8 cellular contexts compared by ENCODE assay signal in the genomic region with DNA sequence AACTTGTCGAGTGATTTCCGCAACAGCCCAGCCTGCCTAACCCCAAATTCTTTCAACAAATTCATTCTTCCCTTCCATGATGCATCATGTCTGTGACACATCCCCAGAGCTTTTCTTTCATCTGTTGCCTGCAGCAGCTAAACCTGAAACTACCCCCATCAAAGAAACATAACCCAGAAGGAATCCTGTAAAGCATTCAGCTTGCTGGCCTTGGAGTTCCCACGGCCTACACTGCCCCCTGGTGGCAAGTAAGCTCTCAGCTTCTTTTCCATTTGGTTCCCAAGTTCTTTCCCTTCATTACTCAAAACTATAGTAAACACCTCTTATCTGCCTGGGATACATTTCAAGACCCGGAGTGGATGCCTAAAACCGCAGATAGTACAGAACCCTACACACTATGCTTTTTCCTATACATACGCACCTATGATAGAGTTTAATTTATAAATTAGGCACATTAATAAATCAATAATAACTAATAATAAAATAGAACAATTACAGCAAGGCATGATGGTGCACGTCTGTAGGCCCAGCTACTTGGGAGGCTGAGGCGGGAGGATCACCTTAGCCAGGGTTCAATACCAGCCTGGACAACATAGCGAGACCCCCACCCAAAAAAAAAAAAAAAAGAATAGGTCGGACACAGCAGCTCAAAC. TPM values are rescaled to one million over a fixed set of nuclear protein-coding genes. Genes with fewer than 3 reads are reported as not detected.
DNase-seq lines count a peak whose midpoint lies in the region; ATAC-seq and TF ChIP-seq lines count a peak whose summit lies in the region.

No MANE protein-coding gene starts in this region.

- H3K27ac Mint-ChIP-seq in Caco-2 (ENCODE audit: unreplicated experiment), result peak overlapping the region; percentile 35
- H3K27ac Mint-ChIP-seq in naive thymus-derived CD4-positive, alpha-beta T cell, result peak overlapping the region in 8 of 9 donors; percentile 10 to 87 (median 65)
- no peak overlapping the region for H3K27ac Mint-ChIP-seq in stimulated activated naive B cell treated with anti-CD40 and anti-IgM and Interleukin-4, amounts not matched to agents 10 μg/mL and 1 μg/mL and 100 μg/mL, for 72 hours

- H3K27me3 ChIP-seq in Caco-2 (replicated peaks; ENCODE audit: control insufficient read depth, insufficient read depth, low read length), result no peaks in the 10 kb centered on the region
- no peaks in the 10 kb centered on the region for H3K27me3 ChIP-seq in OCI-LY1 (ENCODE audit: insufficient read depth, low read length)
- no peaks in the 10 kb centered on the region for H3K27me3 ChIP-seq in naive thymus-derived CD4-positive, alpha-beta T cell (ENCODE audit: control insufficient read depth in 2 of 2, insufficient read depth in 2 of 2, low read length in 2 of 2)

- H2AFZ ChIP-seq in OCI-LY1 (ENCODE audit: low read length), result no peak overlapping the region

- H3K4me1 ChIP-seq in Caco-2 (peaks cover 12% of the 10 kb centered on the region), OCI-LY1 (ENCODE audit: insufficient read depth, low read length, severe bottlenecking) (peaks cover 14% of the 10 kb centered on the region)
- H3K4me1 ChIP-seq in naive thymus-derived CD4-positive, alpha-beta T cell (ENCODE audit: control insufficient read depth in 2 of 2, insufficient read depth in 2 of 2, low read length in 2 of 2), result peaks cover 4 to 5% of the 10 kb centered on the region in 2 donors

- no peaks in the 10 kb centered on the region for H3K79me2 ChIP-seq in OCI-LY1 (ENCODE audit: insufficient read depth, low read length)

- intact Hi-C loops in Caco-2 (cut with micrococcal nuclease; ENCODE audit: unreplicated experiment), result loop anchor here (1.0 kb wide), 3 partner anchors 15 to 86 kb away; partner anchors contain the start of gene PHLDB3
- intact Hi-C loops in naive thymus-derived CD4-positive, alpha-beta T cell (cut with micrococcal nuclease), result loop anchor here (1.0 to 10.0 kb wide), 7 partner anchors 15 to 312 kb away; partner anchors contain the start of genes PHLDB3 (in 2 of the 2), KCNN4 (in 1 of the 2) and PSG4 (in 1 of the 2)

- no TSS peak for BruUV-seq in Caco-2 (replicated peaks; lab: Mats Ljungman, UMichigan)

- peak; percentile 91 for TF ChIP-seq CTCF in Caco-2 (IDR thresholded peaks at IDR 0.05; ENCODE audit: insufficient read depth in 1 of 2, low read depth in 1 of 2, low read length in 1 of 2, severe bottlenecking in 1 of 2, unreplicated experiment in 1 of 2)
- peak; percentile 92 for TF ChIP-seq CTCF in OCI-LY1 (IDR thresholded peaks at IDR 0.05; ENCODE audit: low read length)

- H3K4me2 ChIP-seq in OCI-LY1 (ENCODE audit: low read length), result no peak overlapping the region

- no peaks in the 10 kb centered on the region for H3K9me2 ChIP-seq in OCI-LY1 (ENCODE audit: low read depth, low read length)

- peak overlapping the region; percentile 64 for H3K27ac ChIP-seq in OCI-LY1 (ENCODE audit: low read depth, low read length, poor library complexity, severe bottlenecking)
- no peak overlapping the region for H3K27ac ChIP-seq in naive thymus-derived CD4-positive, alpha-beta T cell (ENCODE audit: low read depth, low read length)

- no peak for TF ChIP-seq POLR2A in erythroblast (IDR thresholded peaks at IDR 0.05; ENCODE audit: low read length)

- H3K4me3 ChIP-seq in Caco-2 (ENCODE audit: low read depth, low read length), result no peak overlapping the region
- H3K4me3 ChIP-seq in Jurkat, Clone E6-1 (ENCODE audit: low read length), result no peak overlapping the region
- H3K4me3 ChIP-seq in OCI-LY1 (ENCODE audit: low read depth, low read length, poor library complexity, severe bottlenecking), result no peak overlapping the region
- H3K4me3 ChIP-seq in naive thymus-derived CD4-positive, alpha-beta T cell (ENCODE audit: low read length), result no peak overlapping the region

- H3K27me3 Mint-ChIP-seq in Caco-2 (ENCODE audit: insufficient read depth, unreplicated experiment), result no peaks in the 10 kb centered on the region
- H3K27me3 Mint-ChIP-seq in naive thymus-derived CD4-positive, alpha-beta T cell, result no peaks in the 10 kb centered on the region
- H3K27me3 Mint-ChIP-seq in stimulated activated naive B cell treated with anti-CD40 and anti-IgM and Interleukin-4, amounts not matched to agents 10 μg/mL and 1 μg/mL and 100 μg/mL, for 72 hours, result no peaks in the 10 kb centered on the region

- no peak overlapping the region for H3K9ac ChIP-seq in OCI-LY1 (ENCODE audit: low read length)

- H3K36me3 Mint-ChIP-seq in Caco-2 (ENCODE audit: insufficient read depth, unreplicated experiment), result peaks cover 30% of the 10 kb centered on the region
- H3K36me3 Mint-ChIP-seq in naive thymus-derived CD4-positive, alpha-beta T cell, result peaks cover 0 to 8% (median 4%) of the 10 kb centered on the region in 5 donors
- H3K36me3 Mint-ChIP-seq in stimulated activated naive B cell treated with anti-CD40 and anti-IgM and Interleukin-4, amounts not matched to agents 10 μg/mL and 1 μg/mL and 100 μg/mL, for 72 hours, result peaks cover 3 to 8% of the 10 kb centered on the region in 2 donors

- H3K9me3 ChIP-seq in Caco-2 (no peaks in the 10 kb centered on the region), OCI-LY1 (ENCODE audit: low read length) (no peaks in the 10 kb centered on the region)
- no peaks in the 10 kb centered on the region for H3K9me3 ChIP-seq in naive thymus-derived CD4-positive, alpha-beta T cell (ENCODE audit: control insufficient read depth in 2 of 3, low read length in 3 of 3)

- H3K4me1 Mint-ChIP-seq in Caco-2 (ENCODE audit: low read depth, unreplicated experiment), result peaks cover 14% of the 10 kb centered on the region
- peaks cover 9 to 23% (median 18%) of the 10 kb centered on the region in 7 donors for H3K4me1 Mint-ChIP-seq in naive thymus-derived CD4-positive, alpha-beta T cell
- peaks cover 7 to 18% of the 10 kb centered on the region in 2 donors for H3K4me1 Mint-ChIP-seq in stimulated activated naive B cell treated with anti-CD40 and anti-IgM and Interleukin-4, amounts not matched to agents 10 μg/mL and 1 μg/mL and 100 μg/mL, for 72 hours

- no peaks in the 10 kb centered on the region for H4K20me1 ChIP-seq in OCI-LY1 (ENCODE audit: insufficient read depth, low read length)

- H3K36me3 ChIP-seq in Caco-2 (ENCODE audit: control insufficient read depth, insufficient read depth, low read length) (no peaks in the 10 kb centered on the region; the same call in 1 of the 2 replicates), OCI-LY1 (ENCODE audit: insufficient read depth, low read length) (no peaks in the 10 kb centered on the region)
- peaks cover 0 to 3% (median 0%) of the 10 kb centered on the region in 3 experiments for H3K36me3 ChIP-seq in naive thymus-derived CD4-positive, alpha-beta T cell (ENCODE audit: control insufficient read depth in 2 of 3, insufficient read depth in 3 of 3, low read length in 3 of 3)

- H3K4me3 Mint-ChIP-seq in Caco-2 (ENCODE audit: unreplicated experiment), result no peak overlapping the region
- H3K4me3 Mint-ChIP-seq in naive thymus-derived CD4-positive, alpha-beta T cell, result peak overlapping the region in 8 of 10 donors; percentile 2 to 22 (median 6)
- H3K4me3 Mint-ChIP-seq in stimulated activated naive B cell treated with anti-CD40 and anti-IgM and Interleukin-4, amounts not matched to agents 10 μg/mL and 1 μg/mL and 100 μg/mL, for 72 hours, result peak overlapping the region in 1 of 2 donors; percentile 14

- peak; percentile 97 for ATAC-seq in naive thymus-derived CD4-positive, alpha-beta T cell
- ATAC-seq in stimulated activated naive B cell treated with anti-CD40 and anti-IgM and Interleukin-4, amounts not matched to agents 10 μg/mL and 1 μg/mL and 100 μg/mL, for 72 hours (replicated peaks), result peak; percentile 68 to 72
- ATAC-seq in GM18867 (IDR thresholded peaks at IDR 0.05; ENCODE audit: unreplicated experiment), result no peak

- peak; percentile 83 to 89 for DNase-seq in Caco-2
- DNase-seq in Jurkat, Clone E6-1 (ENCODE audit: low read depth, low spot score), result peak; percentile 76
- DNase-seq in activated T-cell treated with anti-CD3 and anti-CD28 coated beads for 1 hour (ENCODE audit: low read depth), result peak; percentile 76
- DNase-seq in erythroblast (lab: John Stamatoyannopoulos, UW), result peak; percentile 84 to 92
- DNase-seq in naive thymus-derived CD4-positive, alpha-beta T cell, result peak; percentile 64 to 85 (median 80)
- DNase-seq in stimulated activated naive B cell treated with anti-CD40 and anti-IgM and Interleukin-4, amounts not matched to agents 10 μg/mL and 1 μg/mL and 100 μg/mL, for 72 hours, result peak; percentile 50

- POLR2A ChIA-PET in Caco-2 (lab: Charles Lee), result interaction anchor here (0.6 to 1.4 kb wide), 3 partner anchors 15 to 73 kb away, joined by 4 to 8 read pairs (median 8); partner anchors contain the start of gene PHLDB3
- POLR2A ChIA-PET in naive thymus-derived CD4-positive, alpha-beta T cell (lab: Charles Lee), result interaction anchor here (1.0 to 2.1 kb wide), 10 partner anchors 11 to 87 kb away, joined by 3 to 36 read pairs (median 6); partner anchors contain the start of genes PHLDB3 and ZNF575

- CTCF ChIA-PET in Caco-2 (lab: Charles Lee), result interaction anchor here (0.6 to 2.5 kb wide), 19 partner anchors 9 to 485 kb away, joined by 3 to 181 read pairs (median 4); partner anchors contain the start of genes IRGQ, PHLDB3, ZNF575 and ZNF576
- CTCF ChIA-PET in naive thymus-derived CD4-positive, alpha-beta T cell (lab: Charles Lee), result interaction anchor here (0.6 to 11.4 kb wide), 22 partner anchors 9 to 130 kb away, joined by 3 to 250 read pairs (median 5); partner anchors contain the start of genes PHLDB3 and ZNF575

- no peaks in the 10 kb centered on the region for H3F3A ChIP-seq in OCI-LY1 (ENCODE audit: insufficient read depth, low read length)

- no peaks in the 10 kb centered on the region for H3K9me3 Mint-ChIP-seq in Caco-2 (ENCODE audit: unreplicated experiment)
- no peaks in the 10 kb centered on the region for H3K9me3 Mint-ChIP-seq in naive thymus-derived CD4-positive, alpha-beta T cell
- H3K9me3 Mint-ChIP-seq in stimulated activated naive B cell treated with anti-CD40 and anti-IgM and Interleukin-4, amounts not matched to agents 10 μg/mL and 1 μg/mL and 100 μg/mL, for 72 hours, result no peaks in the 10 kb centered on the region

RNA-seq across cellular contexts. Expression of gene ETHE1, which starts 7.4 kb away (rescaled TPM):
- total RNA-seq in Caco-2 (2022), result 39.6 and 42.5 TPM in 2 replicates
- 64.1 TPM for polyA plus RNA-seq in Jurkat, Clone E6-1 (2012; ENCODE audit: insufficient read depth, insufficient read length)
- 10 to 100 TPM; 20.3 to 58.6 (median 23.9) TPM for total RNA-seq in naive thymus-derived CD4-positive, alpha-beta T cell
- polyA plus RNA-seq in naive thymus-derived CD4-positive, alpha-beta T cell, result 10 to 100 TPM; 58.0 to 59.3 TPM

RNA-seq across cellular contexts. Expression of gene ZNF575, which starts 13.4 kb away (rescaled TPM):
- total RNA-seq in Caco-2 (2022), result 1.00 and 1.2 TPM in 2 replicates
- polyA plus RNA-seq in Jurkat, Clone E6-1 (2012; ENCODE audit: insufficient read depth, insufficient read length), result 8.7 TPM
- total RNA-seq in naive thymus-derived CD4-positive, alpha-beta T cell, result 10 to 100 TPM in 2 of 5 experiments, 1 to 10 TPM in 3; 4.5 to 10.7 (median 5.6) TPM
- polyA plus RNA-seq in naive thymus-derived CD4-positive, alpha-beta T cell, result 1 to 10 TPM; 2.7 to 3.5 TPM

RNA-seq across cellular contexts. Expression of gene PHLDB3, which starts 15.0 kb away (rescaled TPM):
- total RNA-seq in Caco-2 (2022), result 33.1 and 35.7 TPM in 2 replicates
- 15.7 TPM for polyA plus RNA-seq in Jurkat, Clone E6-1 (2012; ENCODE audit: insufficient read depth, insufficient read length)
- 10 to 100 TPM; 24.5 to 98.8 (median 43.3) TPM for total RNA-seq in naive thymus-derived CD4-positive, alpha-beta T cell
- polyA plus RNA-seq in naive thymus-derived CD4-positive, alpha-beta T cell, result 1 to 10 TPM; 4.5 to 6.5 TPM

RNA-seq across cellular contexts. Expression of gene LYPD3, which starts 54.2 kb away (rescaled TPM):
- total RNA-seq in Caco-2 (2022), result 1.3 and 2.2 TPM in 2 replicates
- 2.4 TPM for polyA plus RNA-seq in Jurkat, Clone E6-1 (2012; ENCODE audit: insufficient read depth, insufficient read length)
- total RNA-seq in naive thymus-derived CD4-positive, alpha-beta T cell, result 10 to 100 TPM in 1 of 5 experiments, 1 to 10 TPM in 4; 1.1 to 30.6 (median 6.1) TPM
- 1 to 10 TPM; 6.5 to 9.1 TPM for polyA plus RNA-seq in naive thymus-derived CD4-positive, alpha-beta T cell

RNA-seq across cellular contexts. Expression of gene XRCC1, which starts 55.8 kb away (rescaled TPM):
- total RNA-seq in Caco-2 (2022), result 40.7 and 44.5 TPM in 2 replicates
- 89.6 TPM for polyA plus RNA-seq in Jurkat, Clone E6-1 (2012; ENCODE audit: insufficient read depth, insufficient read length)
- total RNA-seq in naive thymus-derived CD4-positive, alpha-beta T cell, result 10 to 100 TPM; 32.0 to 36.1 (median 35.4) TPM
- polyA plus RNA-seq in naive thymus-derived CD4-positive, alpha-beta T cell, result 10 to 100 TPM; 27.2 to 34.8 TPM
